8 cellular contexts compared by ENCODE assay signal in the genomic region with DNA sequence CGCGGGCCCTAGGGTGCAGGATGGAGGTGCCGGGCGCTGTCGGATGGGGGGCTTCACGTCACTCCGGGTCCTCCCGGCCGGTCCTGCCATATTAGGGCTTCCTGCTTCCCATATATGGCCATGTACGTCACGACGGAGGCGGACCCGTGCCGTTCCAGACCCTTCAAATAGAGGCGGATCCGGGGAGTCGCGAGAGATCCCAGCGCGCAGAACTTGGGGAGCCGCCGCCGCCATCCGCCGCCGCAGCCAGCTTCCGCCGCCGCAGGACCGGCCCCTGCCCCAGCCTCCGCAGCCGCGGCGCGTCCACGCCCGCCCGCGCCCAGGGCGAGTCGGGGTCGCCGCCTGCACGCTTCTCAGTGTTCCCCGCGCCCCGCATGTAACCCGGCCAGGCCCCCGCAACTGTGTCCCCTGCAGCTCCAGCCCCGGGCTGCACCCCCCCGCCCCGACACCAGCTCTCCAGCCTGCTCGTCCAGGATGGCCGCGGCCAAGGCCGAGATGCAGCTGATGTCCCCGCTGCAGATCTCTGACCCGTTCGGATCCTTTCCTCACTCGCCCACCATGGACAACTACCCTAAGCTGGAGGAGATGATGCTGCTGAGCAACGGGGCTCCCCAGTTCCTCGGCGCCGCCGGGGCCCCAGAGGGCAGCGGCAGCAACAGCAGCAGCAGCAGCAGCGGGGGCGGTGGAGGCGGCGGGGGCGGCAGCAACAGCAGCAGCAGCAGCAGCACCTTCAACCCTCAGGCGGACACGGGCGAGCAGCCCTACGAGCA. TPM values are rescaled to one million over a fixed set of nuclear protein-coding genes. Genes with fewer than 3 reads are reported as not detected.
DNase-seq lines count a peak whose midpoint lies in the region; ATAC-seq and TF ChIP-seq lines count a peak whose summit lies in the region.

A gene (plus strand): TSS at position 192 of the 770 bp plus-strand sequence. CDS start 283 bp downstream, at position 475.

- peak within 1 kb of the TSS; percentile 96 for H3K27ac Mint-ChIP-seq in progenitor cell of endocrine pancreas

- peak; percentile 91 for DNase-seq in NCI-H1436 (lab: John Stamatoyannopoulos, UW)
- DNase-seq in amniotic epithelial cell (ENCODE audit: low read depth): peak; percentile 89
- peak; percentile 95 for DNase-seq in left ventricle myocardium superior
- DNase-seq in progenitor cell of endocrine pancreas (ENCODE audit: low spot score, unreplicated experiment): peak; percentile 82
- DNase-seq in ureter (ENCODE audit: low spot score): peak; percentile 95

- peak; percentile 58 for ATAC-seq in GM18498 (IDR thresholded peaks at IDR 0.05; ENCODE audit: unreplicated experiment)
- ATAC-seq in HG02852 (IDR thresholded peaks at IDR 0.05; ENCODE audit: unreplicated experiment): peak; percentile 57
- ATAC-seq in left ventricle myocardium superior: peak; percentile 73

- H3K4me1 Mint-ChIP-seq in progenitor cell of endocrine pancreas (ENCODE audit: low read depth): peaks cover 12% of the 10 kb centered on the region

- H3K9me3 Mint-ChIP-seq in progenitor cell of endocrine pancreas (ENCODE audit: low read depth): no peaks in the 10 kb centered on the region

- peak within 1 kb of the TSS; percentile 81 for H3K4me3 Mint-ChIP-seq in progenitor cell of endocrine pancreas (ENCODE audit: low read depth)

- intact Hi-C loops in T-helper 1 cell treated with Interleukin-12 subunit alpha and Interleukin-12 subunit beta and Interleukin-4 antibody, amounts not matched to agents 30 ng/mL and 1 ng/mL, for 36 hours (cut with micrococcal nuclease): loop anchor here (1.0 to 10.0 kb wide), 14 partner anchors 27 to 1936 kb away; a partner anchor contains a TSS
- intact Hi-C loops in left ventricle myocardium superior (cut with micrococcal nuclease): no loop called here

- H3K36me3 Mint-ChIP-seq in progenitor cell of endocrine pancreas (ENCODE audit: insufficient read depth): peaks cover 13% of the 10 kb centered on the region

- TF ChIP-seq CTCF in progenitor cell of endocrine pancreas (IDR thresholded peaks at IDR 0.05; ENCODE audit: unreplicated experiment): peak; percentile 11

- H3K27me3 Mint-ChIP-seq in progenitor cell of endocrine pancreas: peaks cover 16% of the 10 kb centered on the region

RNA-seq across cellular contexts. Expression of the gene that starts here (rescaled TPM):
- total RNA-seq in T-helper 1 cell treated with Interleukin-12 subunit alpha and Interleukin-12 subunit beta and Interleukin-4 antibody, amounts not matched to agents 30 ng/mL and 1 ng/mL, for 36 hours: 14.9 and 15.9 TPM in 2 replicates
- total RNA-seq in left ventricle myocardium superior (6.4 TPM), progenitor cell of endocrine pancreas (49.5 and 56.2 TPM in 2 replicates), ureter (41.6 TPM)

Comparison
In these comparisons a context has a peak if more than half of its experiments do, and no peak if none do; other contexts are left out.
1. Peak in every context shown above with its lines: DNase-seq and ATAC-seq.